1 cellular context compared by ENCODE assay signal in the genomic region with DNA sequence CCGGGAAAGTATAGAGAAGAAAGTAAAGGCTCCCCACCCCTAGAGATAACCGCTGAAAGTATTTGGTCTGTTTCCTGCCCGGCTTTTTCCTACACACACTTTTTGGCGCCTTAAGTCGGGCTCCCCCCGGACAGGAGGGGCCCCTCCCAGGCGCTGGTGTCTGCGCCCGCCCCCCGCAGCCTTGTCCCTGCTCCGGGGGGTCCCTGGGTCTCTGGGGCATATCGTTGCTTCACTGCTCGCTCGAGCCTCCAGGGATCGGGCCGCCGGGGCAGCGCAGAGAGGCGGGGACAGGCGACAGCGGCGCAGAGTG.
TF ChIP-seq lines count a peak whose summit lies in the region.

No MANE protein-coding gene starts in this region.

TF ChIP-seq in A549, 52 proteins besides CTCF, POLR2A, EP300 and RAD21:
- no peak for TF ChIP-seq MAZ (IDR thresholded peaks at IDR 0.05; ENCODE audit: borderline replicate concordance, low read depth, low read length)
- TF ChIP-seq NPAS2 (CRISPR knock-in tag; IDR thresholded peaks at IDR 0.05; ENCODE audit: borderline replicate concordance), result no peak
- no peak for TF ChIP-seq NFE2L2 (conservative IDR thresholded peaks at IDR 0.05; ENCODE audit: low read length)
- TF ChIP-seq HOXB5 (CRISPR knock-in tag; IDR thresholded peaks at IDR 0.05), result no peak
- no peak for TF ChIP-seq KDM1A (IDR thresholded peaks at IDR 0.05; ENCODE audit: low read depth)
- no peak for TF ChIP-seq HDAC2 (IDR thresholded peaks at IDR 0.05)
TF ChIP-seq in A549: peak in this region for 0.
